8 cellular contexts compared by ENCODE assay signal in genomic region chr9:137240321-137240840, GRCh38. TPM values are rescaled to one million over a fixed set of nuclear protein-coding genes. Genes with fewer than 3 reads are reported as not detected.
A peak's percentile ranks its signal among the peaks of the same experiment; 100 is the strongest.
DNase-seq lines count a peak whose midpoint lies in the region; ATAC-seq and FAIRE-seq lines count a peak whose summit lies in the region.

No MANE protein-coding gene starts in this region.

- POLR2A ChIA-PET in CD8-positive, alpha-beta memory T cell (lab: Charles Lee) = interaction anchor here (0.5 to 3.4 kb wide), 20 partner anchors 15 to 440 kb away, joined by 3 to 83 read pairs (median 4); partner anchors contain the start of genes ANAPC2, MAN1B1, MRPL41 and NELFB

- peak overlapping the region; percentile 79 for H3K27ac ChIP-seq in CD8-positive, alpha-beta memory T cell (ENCODE audit: low read depth, low read length)

- ATAC-seq in HG03442 (IDR thresholded peaks at IDR 0.05; ENCODE audit: unreplicated experiment) = peak; percentile 12
- ATAC-seq in activated naive CD4-positive, alpha-beta T cell treated with anti-CD3 and anti-CD28 coated beads, Interleukin-2, amount 50 U/mL, for 72 hours = peak; percentile 22 to 30
- peak; percentile 67 for ATAC-seq in Right ventricle myocardium superior (ENCODE audit: poor library complexity)

- CTCF ChIA-PET in CD8-positive, alpha-beta memory T cell (lab: Charles Lee) = interaction anchor here (1.0 to 4.4 kb wide), 12 partner anchors 13 to 450 kb away, joined by 3 to 43 read pairs (median 4); partner anchors contain the start of genes ANAPC2, NELFB, RNF224 and SSNA1

- H3K4me3 ChIP-seq in CD8-positive, alpha-beta memory T cell (ENCODE audit: low read length) = peak overlapping the region; percentile 60

- peaks cover 0 to 22% (median 5%) of the 10 kb centered on the region in 3 donors for H3K36me3 Mint-ChIP-seq in CD8-positive, alpha-beta memory T cell
- H3K36me3 Mint-ChIP-seq in activated naive CD4-positive, alpha-beta T cell treated with anti-CD3 and anti-CD28 coated beads, Interleukin-2, amount 50 U/mL, for 72 hours = peaks cover 15 to 18% of the 10 kb centered on the region in 2 donors

- intact Hi-C loops in Right ventricle myocardium superior (cut with DNase I) = no loop called here

- peak overlapping the region in 1 of 8 donors; percentile 78 for H3K27ac Mint-ChIP-seq in CD8-positive, alpha-beta memory T cell
- H3K27ac Mint-ChIP-seq in activated naive CD4-positive, alpha-beta T cell treated with anti-CD3 and anti-CD28 coated beads, Interleukin-2, amount 50 U/mL, for 72 hours = peak overlapping the region in 1 of 2 donors; percentile 93

- H3K9me3 Mint-ChIP-seq in CD8-positive, alpha-beta memory T cell = no peaks in the 10 kb centered on the region
- no peaks in the 10 kb centered on the region for H3K9me3 Mint-ChIP-seq in activated naive CD4-positive, alpha-beta T cell treated with anti-CD3 and anti-CD28 coated beads, Interleukin-2, amount 50 U/mL, for 72 hours

- peaks cover 10% of the 10 kb centered on the region for H3K36me3 ChIP-seq in CD8-positive, alpha-beta memory T cell (ENCODE audit: insufficient read depth, low read length)

- no peaks in the 10 kb centered on the region for H3K9me3 ChIP-seq in CD8-positive, alpha-beta memory T cell (ENCODE audit: low read length)

- H3K4me3 Mint-ChIP-seq in CD8-positive, alpha-beta memory T cell = peak overlapping the region in 6 of 7 donors; percentile 15 to 88 (median 72)

- peaks cover 0 to 4% of the 10 kb centered on the region in 2 donors for H3K27me3 Mint-ChIP-seq in CD8-positive, alpha-beta memory T cell

- H3K4me1 Mint-ChIP-seq in CD8-positive, alpha-beta memory T cell = peaks cover 15 to 52% (median 17%) of the 10 kb centered on the region in 3 donors

- H3K4me1 ChIP-seq in CD8-positive, alpha-beta memory T cell (ENCODE audit: insufficient read depth, low read length) = peaks cover 22% of the 10 kb centered on the region

- H3K27me3 ChIP-seq in CD8-positive, alpha-beta memory T cell (ENCODE audit: insufficient read depth, low read length, poor library complexity, severe bottlenecking) = no peaks in the 10 kb centered on the region

- FAIRE-seq in RCC 7860 (lab: Jason Lieb, UNC) (no peak), urothelium cell line (lab: Jason Lieb, UNC) (no peak)

- DNase-seq in CD8-positive, alpha-beta memory T cell = peak; percentile 60 to 84 (median 80)
- DNase-seq in GM19240 (ENCODE audit: insufficient read length, low spot score) (peak; percentile 64), RCC 7860 (ENCODE audit: low spot score) (peak; percentile 69), Right ventricle myocardium superior (peak; percentile 90), pons (ENCODE audit: low spot score) (peak; percentile 77), urothelium cell line (ENCODE audit: low spot score) (peak; percentile 61)
- DNase-seq in activated naive CD4-positive, alpha-beta T cell treated with anti-CD3 and anti-CD28 coated beads, Interleukin-2, amount 50 U/mL, for 72 hours (ENCODE audit: low spot score in 2 of 2) = peak in 1 of 2 donors; percentile 66

RNA-seq across cellular contexts. Expression of gene TUBB4B, which starts 0.7 kb away (rescaled TPM):
- 100 to 1,000 TPM; 322 to 331 TPM for total RNA-seq in CD8-positive, alpha-beta memory T cell
- 64.6 TPM for polyA plus RNA-seq in CD8-positive, alpha-beta memory T cell
- total RNA-seq in activated naive CD4-positive, alpha-beta T cell treated with anti-CD3 and anti-CD28 coated beads, Interleukin-2, amount 50 U/mL, for 72 hours = 100 to 1,000 TPM; 277 to 307 TPM
- 515 TPM for total RNA-seq in Right ventricle myocardium superior

RNA-seq across cellular contexts. Expression of gene SLC34A3, which starts 9.7 kb away (rescaled TPM):
- not detected for total RNA-seq in CD8-positive, alpha-beta memory T cell
- not detected for polyA plus RNA-seq in CD8-positive, alpha-beta memory T cell
- total RNA-seq in activated naive CD4-positive, alpha-beta T cell treated with anti-CD3 and anti-CD28 coated beads, Interleukin-2, amount 50 U/mL, for 72 hours = under 1 TPM in 1 of 2 donors, not detected in 1; 0.12 TPM
- total RNA-seq in Right ventricle myocardium superior = not detected

RNA-seq across cellular contexts. Expression of gene STPG3, which starts 10.7 kb away (rescaled TPM):
- total RNA-seq in CD8-positive, alpha-beta memory T cell = under 1 TPM; 0.27 to 0.28 TPM
- polyA plus RNA-seq in CD8-positive, alpha-beta memory T cell = not detected
- not detected for total RNA-seq in activated naive CD4-positive, alpha-beta T cell treated with anti-CD3 and anti-CD28 coated beads, Interleukin-2, amount 50 U/mL, for 72 hours
- total RNA-seq in Right ventricle myocardium superior = 1.3 TPM

RNA-seq across cellular contexts. Expression of gene RNF224, which starts 13.1 kb away (rescaled TPM):
- total RNA-seq in CD8-positive, alpha-beta memory T cell = not detected
- not detected for polyA plus RNA-seq in CD8-positive, alpha-beta memory T cell
- not detected for total RNA-seq in activated naive CD4-positive, alpha-beta T cell treated with anti-CD3 and anti-CD28 coated beads, Interleukin-2, amount 50 U/mL, for 72 hours
- total RNA-seq in Right ventricle myocardium superior = not detected

RNA-seq across cellular contexts. Expression of gene NELFB, which starts 14.7 kb away (rescaled TPM):
- 10 to 100 TPM; 67.5 to 72.0 TPM for total RNA-seq in CD8-positive, alpha-beta memory T cell
- polyA plus RNA-seq in CD8-positive, alpha-beta memory T cell = 34.8 TPM
- 10 to 100 TPM; 57.6 to 58.4 TPM for total RNA-seq in activated naive CD4-positive, alpha-beta T cell treated with anti-CD3 and anti-CD28 coated beads, Interleukin-2, amount 50 U/mL, for 72 hours
- 39.9 TPM for total RNA-seq in Right ventricle myocardium superior

Comparison
In these comparisons a context has a peak if more than half of its experiments do, and no peak if none do; other contexts are left out.
1. ATAC-seq: peak in every context shown above with its lines; median percentile 67 in Right ventricle myocardium superior; 26 in activated naive CD4-positive, alpha-beta T cell treated with anti-CD3 and anti-CD28 coated beads, Interleukin-2, amount 50 U/mL, for 72 hours; 12 in HG03442.